ENCODE assay signal across 1 cellular context in the genomic region with DNA sequence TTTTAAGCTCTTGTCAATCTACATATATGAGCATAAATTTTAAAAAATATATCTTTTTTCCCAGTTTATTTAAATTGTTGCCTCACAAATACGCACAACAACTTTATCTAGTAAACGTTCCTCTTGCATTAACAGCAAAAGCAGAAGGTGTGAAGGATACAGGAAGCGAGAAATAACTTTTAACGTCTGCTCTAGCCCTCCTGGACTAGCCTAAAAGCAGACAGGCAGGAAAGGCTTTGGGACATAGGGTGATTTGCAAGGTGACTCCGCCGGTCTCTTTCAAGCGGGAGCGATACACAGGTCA.
A peak's percentile ranks its signal among the peaks of the same experiment; 100 is the strongest.
TF ChIP-seq lines count a peak whose summit lies in the region.

No MANE protein-coding gene starts in this region.

TF ChIP-seq in K562, 482 proteins besides CTCF, POLR2A, EP300 and RAD21 (continued from another document):
- TF ChIP-seq, protein P1, sequence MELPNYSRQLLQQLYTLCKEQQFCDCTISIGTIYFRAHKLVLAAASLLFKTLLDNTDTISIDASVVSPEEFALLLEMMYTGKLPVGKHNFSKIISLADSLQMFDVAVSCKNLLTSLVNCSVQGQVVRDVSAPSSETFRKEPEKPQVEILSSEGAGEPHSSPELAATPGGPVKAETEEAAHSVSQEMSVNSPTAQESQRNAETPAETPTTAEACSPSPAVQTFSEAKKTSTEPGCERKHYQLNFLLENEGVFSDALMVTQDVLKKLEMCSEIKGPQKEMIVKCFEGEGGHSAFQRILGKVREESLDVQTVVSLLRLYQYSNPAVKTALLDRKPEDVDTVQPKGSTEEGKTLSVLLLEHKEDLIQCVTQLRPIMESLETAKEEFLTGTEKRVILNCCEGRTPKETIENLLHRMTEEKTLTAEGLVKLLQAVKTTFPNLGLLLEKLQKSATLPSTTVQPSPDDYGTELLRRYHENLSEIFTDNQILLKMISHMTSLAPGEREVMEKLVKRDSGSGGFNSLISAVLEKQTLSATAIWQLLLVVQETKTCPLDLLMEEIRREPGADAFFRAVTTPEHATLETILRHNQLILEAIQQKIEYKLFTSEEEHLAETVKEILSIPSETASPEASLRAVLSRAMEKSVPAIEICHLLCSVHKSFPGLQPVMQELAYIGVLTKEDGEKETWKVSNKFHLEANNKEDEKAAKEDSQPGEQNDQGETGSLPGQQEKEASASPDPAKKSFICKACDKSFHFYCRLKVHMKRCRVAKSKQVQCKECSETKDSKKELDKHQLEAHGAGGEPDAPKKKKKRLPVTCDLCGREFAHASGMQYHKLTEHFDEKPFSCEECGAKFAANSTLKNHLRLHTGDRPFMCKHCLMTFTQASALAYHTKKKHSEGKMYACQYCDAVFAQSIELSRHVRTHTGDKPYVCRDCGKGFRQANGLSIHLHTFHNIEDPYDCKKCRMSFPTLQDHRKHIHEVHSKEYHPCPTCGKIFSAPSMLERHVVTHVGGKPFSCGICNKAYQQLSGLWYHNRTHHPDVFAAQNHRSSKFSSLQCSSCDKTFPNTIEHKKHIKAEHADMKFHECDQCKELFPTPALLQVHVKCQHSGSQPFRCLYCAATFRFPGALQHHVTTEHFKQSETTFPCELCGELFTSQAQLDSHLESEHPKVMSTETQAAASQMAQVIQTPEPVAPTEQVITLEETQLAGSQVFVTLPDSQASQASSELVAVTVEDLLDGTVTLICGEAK (IDR thresholded peaks at IDR 0.05): peak; percentile 57; the same call in 1 of the 2 replicates
- TF ChIP-seq, protein P1 (CRISPR knock-in tag; IDR thresholded peaks at IDR 0.05): no peak
- TF ChIP-seq ZNF589 (CRISPR knock-in tag; IDR thresholded peaks at IDR 0.05; ENCODE audit: low read depth) (no peak), HMGN3 (IDR thresholded peaks at IDR 0.05; ENCODE audit: borderline replicate concordance, extremely low read depth, insufficient read length, low read depth, low read length) (no peak), BRD4 (IDR thresholded peaks at IDR 0.05) (peak; percentile 14; the same call in 1 of the 2 replicates), ZC3H11A (IDR thresholded peaks at IDR 0.05; ENCODE audit: low read depth, low read length) (no peak), ZKSCAN3 (CRISPR knock-in tag; IDR thresholded peaks at IDR 0.05) (no peak), PHF20 (IDR thresholded peaks at IDR 0.05; ENCODE audit: partially characterized antibody) (no peak), ZNF12 (CRISPR knock-in tag; IDR thresholded peaks at IDR 0.05) (no peak), ZSCAN29 (IDR thresholded peaks at IDR 0.05) (no peak), DPF2 (IDR thresholded peaks at IDR 0.05) (no peak), SNIP1 (IDR thresholded peaks at IDR 0.05; ENCODE audit: low read depth) (no peak), THRAP3 (IDR thresholded peaks at IDR 0.05; ENCODE audit: borderline replicate concordance) (no peak)
- TF ChIP-seq, protein P2, sequence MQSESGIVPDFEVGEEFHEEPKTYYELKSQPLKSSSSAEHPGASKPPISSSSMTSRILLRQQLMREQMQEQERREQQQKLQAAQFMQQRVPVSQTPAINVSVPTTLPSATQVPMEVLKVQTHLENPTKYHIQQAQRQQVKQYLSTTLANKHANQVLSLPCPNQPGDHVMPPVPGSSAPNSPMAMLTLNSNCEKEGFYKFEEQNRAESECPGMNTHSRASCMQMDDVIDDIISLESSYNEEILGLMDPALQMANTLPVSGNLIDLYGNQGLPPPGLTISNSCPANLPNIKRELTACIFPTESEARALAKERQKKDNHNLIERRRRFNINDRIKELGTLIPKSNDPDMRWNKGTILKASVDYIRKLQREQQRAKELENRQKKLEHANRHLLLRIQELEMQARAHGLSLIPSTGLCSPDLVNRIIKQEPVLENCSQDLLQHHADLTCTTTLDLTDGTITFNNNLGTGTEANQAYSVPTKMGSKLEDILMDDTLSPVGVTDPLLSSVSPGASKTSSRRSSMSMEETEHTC (IDR thresholded peaks at IDR 0.05): no peak
- TF ChIP-seq, protein P3, sequence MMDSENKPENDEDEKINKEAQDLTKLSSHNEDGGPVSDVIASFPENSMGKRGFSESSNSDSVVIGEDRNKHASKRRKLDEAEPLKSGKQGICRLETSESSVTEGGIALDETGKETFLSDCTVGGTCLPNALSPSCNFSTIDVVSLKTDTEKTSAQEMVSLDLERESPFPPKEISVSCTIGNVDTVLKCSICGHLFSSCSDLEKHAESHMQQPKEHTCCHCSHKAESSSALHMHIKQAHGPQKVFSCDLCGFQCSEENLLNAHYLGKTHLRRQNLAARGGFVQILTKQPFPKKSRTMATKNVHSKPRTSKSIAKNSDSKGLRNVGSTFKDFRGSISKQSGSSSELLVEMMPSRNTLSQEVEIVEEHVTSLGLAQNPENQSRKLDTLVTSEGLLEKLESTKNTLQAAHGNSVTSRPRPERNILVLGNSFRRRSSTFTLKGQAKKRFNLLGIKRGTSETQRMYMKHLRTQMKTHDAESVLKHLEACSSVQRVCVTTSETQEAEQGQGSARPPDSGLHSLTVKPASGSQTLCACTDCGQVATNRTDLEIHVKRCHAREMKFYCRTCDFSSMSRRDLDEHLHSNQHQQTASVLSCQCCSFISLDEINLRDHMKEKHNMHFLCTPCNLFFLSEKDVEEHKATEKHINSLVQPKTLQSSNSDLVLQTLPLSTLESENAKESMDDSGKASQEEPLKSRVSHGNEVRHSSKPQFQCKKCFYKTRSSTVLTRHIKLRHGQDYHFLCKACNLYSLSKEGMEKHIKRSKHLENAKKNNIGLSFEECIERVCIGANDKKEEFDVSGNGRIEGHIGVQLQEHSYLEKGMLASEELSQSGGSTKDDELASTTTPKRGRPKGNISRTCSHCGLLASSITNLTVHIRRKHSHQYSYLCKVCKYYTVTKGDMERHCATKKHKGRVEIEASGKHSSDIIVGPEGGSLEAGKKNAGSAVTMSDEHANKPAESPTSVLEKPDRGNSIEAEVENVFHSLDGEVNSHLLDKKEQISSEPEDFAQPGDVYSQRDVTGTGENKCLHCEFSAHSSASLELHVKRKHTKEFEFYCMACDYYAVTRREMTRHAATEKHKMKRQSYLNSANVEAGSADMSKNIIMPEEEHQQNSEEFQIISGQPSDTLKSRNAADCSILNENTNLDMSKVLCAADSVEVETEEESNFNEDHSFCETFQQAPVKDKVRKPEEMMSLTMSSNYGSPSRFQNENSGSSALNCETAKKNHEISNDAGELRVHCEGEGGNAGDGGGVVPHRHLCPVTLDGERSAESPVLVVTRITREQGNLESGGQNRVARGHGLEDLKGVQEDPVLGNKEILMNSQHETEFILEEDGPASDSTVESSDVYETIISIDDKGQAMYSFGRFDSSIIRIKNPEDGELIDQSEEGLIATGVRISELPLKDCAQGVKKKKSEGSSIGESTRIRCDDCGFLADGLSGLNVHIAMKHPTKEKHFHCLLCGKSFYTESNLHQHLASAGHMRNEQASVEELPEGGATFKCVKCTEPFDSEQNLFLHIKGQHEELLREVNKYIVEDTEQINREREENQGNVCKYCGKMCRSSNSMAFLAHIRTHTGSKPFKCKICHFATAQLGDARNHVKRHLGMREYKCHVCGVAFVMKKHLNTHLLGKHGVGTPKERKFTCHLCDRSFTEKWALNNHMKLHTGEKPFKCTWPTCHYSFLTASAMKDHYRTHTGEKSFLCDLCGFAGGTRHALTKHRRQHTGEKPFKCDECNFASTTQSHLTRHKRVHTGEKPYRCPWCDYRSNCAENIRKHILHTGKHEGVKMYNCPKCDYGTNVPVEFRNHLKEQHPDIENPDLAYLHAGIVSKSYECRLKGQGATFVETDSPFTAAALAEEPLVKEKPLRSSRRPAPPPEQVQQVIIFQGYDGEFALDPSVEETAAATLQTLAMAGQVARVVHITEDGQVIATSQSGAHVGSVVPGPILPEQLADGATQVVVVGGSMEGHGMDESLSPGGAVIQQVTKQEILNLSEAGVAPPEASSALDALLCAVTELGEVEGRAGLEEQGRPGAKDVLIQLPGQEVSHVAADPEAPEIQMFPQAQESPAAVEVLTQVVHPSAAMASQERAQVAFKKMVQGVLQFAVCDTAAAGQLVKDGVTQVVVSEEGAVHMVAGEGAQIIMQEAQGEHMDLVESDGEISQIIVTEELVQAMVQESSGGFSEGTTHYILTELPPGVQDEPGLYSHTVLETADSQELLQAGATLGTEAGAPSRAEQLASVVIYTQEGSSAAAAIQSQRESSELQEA (IDR thresholded peaks at IDR 0.05; ENCODE audit: low read depth): peak; percentile 57; the same call in 1 of the 2 replicates
